1 cellular context compared by ENCODE assay signal in genomic region chrX:152941328-152942111, GRCh38.
TF ChIP-seq lines count a peak whose summit lies in the region.

No MANE protein-coding gene starts in this region.

TF ChIP-seq in HepG2, 621 proteins besides CTCF, POLR2A, EP300 and RAD21 (continued from another document and continues in another):
- no peak for TF ChIP-seq ZNF609 (CRISPR knock-in tag; IDR thresholded peaks at IDR 0.05; ENCODE audit: borderline replicate concordance)
- TF ChIP-seq GATAD2A (CRISPR knock-in tag; IDR thresholded peaks at IDR 0.05) = 0 out of 2 replicates have a peak, but pooled peaks have one; percentile 20
- TF ChIP-seq PHF20 (CRISPR knock-in tag; IDR thresholded peaks at IDR 0.05) = peak; percentile 73
- TF ChIP-seq, protein P1, sequence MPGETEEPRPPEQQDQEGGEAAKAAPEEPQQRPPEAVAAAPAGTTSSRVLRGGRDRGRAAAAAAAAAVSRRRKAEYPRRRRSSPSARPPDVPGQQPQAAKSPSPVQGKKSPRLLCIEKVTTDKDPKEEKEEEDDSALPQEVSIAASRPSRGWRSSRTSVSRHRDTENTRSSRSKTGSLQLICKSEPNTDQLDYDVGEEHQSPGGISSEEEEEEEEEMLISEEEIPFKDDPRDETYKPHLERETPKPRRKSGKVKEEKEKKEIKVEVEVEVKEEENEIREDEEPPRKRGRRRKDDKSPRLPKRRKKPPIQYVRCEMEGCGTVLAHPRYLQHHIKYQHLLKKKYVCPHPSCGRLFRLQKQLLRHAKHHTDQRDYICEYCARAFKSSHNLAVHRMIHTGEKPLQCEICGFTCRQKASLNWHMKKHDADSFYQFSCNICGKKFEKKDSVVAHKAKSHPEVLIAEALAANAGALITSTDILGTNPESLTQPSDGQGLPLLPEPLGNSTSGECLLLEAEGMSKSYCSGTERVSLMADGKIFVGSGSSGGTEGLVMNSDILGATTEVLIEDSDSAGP (CRISPR knock-in tag; IDR thresholded peaks at IDR 0.05; ENCODE audit: borderline replicate concordance) = peak; percentile 48; the same call in 1 of the 2 replicates
- TF ChIP-seq ZNF350 (CRISPR knock-in tag; IDR thresholded peaks at IDR 0.05; ENCODE audit: borderline replicate concordance, low read depth) = peak; percentile 22; the same call in 1 of the 2 replicates
- peak; percentile 51; the same call in 1 of the 2 replicates for TF ChIP-seq KDM5A (IDR thresholded peaks at IDR 0.05; ENCODE audit: borderline replicate concordance, low read length)
- TF ChIP-seq, protein P2, sequence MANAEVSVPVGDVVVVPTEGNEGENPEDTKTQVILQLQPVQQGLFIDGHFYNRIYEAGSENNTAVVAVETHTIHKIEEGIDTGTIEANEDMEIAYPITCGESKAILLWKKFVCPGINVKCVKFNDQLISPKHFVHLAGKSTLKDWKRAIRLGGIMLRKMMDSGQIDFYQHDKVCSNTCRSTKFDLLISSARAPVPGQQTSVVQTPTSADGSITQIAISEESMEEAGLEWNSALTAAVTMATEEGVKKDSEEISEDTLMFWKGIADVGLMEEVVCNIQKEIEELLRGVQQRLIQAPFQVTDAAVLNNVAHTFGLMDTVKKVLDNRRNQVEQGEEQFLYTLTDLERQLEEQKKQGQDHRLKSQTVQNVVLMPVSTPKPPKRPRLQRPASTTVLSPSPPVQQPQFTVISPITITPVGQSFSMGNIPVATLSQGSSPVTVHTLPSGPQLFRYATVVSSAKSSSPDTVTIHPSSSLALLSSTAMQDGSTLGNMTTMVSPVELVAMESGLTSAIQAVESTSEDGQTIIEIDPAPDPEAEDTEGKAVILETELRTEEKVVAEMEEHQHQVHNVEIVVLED (CRISPR knock-in tag; IDR thresholded peaks at IDR 0.05; ENCODE audit: borderline replicate concordance) = peak; percentile 96
- TF ChIP-seq ZNF343 (CRISPR knock-in tag; IDR thresholded peaks at IDR 0.05) = 0 out of 2 replicates have a peak, but pooled peaks have one; percentile 36
- TF ChIP-seq, protein P3, sequence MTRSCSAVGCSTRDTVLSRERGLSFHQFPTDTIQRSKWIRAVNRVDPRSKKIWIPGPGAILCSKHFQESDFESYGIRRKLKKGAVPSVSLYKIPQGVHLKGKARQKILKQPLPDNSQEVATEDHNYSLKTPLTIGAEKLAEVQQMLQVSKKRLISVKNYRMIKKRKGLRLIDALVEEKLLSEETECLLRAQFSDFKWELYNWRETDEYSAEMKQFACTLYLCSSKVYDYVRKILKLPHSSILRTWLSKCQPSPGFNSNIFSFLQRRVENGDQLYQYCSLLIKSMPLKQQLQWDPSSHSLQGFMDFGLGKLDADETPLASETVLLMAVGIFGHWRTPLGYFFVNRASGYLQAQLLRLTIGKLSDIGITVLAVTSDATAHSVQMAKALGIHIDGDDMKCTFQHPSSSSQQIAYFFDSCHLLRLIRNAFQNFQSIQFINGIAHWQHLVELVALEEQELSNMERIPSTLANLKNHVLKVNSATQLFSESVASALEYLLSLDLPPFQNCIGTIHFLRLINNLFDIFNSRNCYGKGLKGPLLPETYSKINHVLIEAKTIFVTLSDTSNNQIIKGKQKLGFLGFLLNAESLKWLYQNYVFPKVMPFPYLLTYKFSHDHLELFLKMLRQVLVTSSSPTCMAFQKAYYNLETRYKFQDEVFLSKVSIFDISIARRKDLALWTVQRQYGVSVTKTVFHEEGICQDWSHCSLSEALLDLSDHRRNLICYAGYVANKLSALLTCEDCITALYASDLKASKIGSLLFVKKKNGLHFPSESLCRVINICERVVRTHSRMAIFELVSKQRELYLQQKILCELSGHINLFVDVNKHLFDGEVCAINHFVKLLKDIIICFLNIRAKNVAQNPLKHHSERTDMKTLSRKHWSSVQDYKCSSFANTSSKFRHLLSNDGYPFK (CRISPR knock-in tag; IDR thresholded peaks at IDR 0.05; ENCODE audit: borderline replicate concordance) = peak; percentile 80; the same call in 1 of the 2 replicates
- no peak for TF ChIP-seq ZMAT5 (CRISPR knock-in tag; IDR thresholded peaks at IDR 0.05; ENCODE audit: borderline replicate concordance, low read depth)
- TF ChIP-seq ZHX1 (CRISPR knock-in tag; IDR thresholded peaks at IDR 0.05; ENCODE audit: low read depth) = peak; percentile 62; the same call in 1 of the 2 replicates
- TF ChIP-seq KDM2A (CRISPR knock-in tag; IDR thresholded peaks at IDR 0.05; ENCODE audit: borderline replicate concordance, low read depth) = peak; percentile 64; the same call in 1 of the 2 replicates
- TF ChIP-seq TAF1 (CRISPR knock-in tag; IDR thresholded peaks at IDR 0.05) = peak; percentile 43; the same call in 1 of the 2 replicates
- TF ChIP-seq ZNF143 (CRISPR knock-in tag; IDR thresholded peaks at IDR 0.05) = peak; percentile 90
- peak; percentile 20; the same call in 1 of the 2 replicates for TF ChIP-seq MEIS1 (CRISPR knock-in tag; IDR thresholded peaks at IDR 0.05; ENCODE audit: borderline replicate concordance)
- peak; percentile 24; the same call in 1 of the 2 replicates for TF ChIP-seq ZNF607 (CRISPR knock-in tag; IDR thresholded peaks at IDR 0.05; ENCODE audit: borderline replicate concordance)
- TF ChIP-seq GTF3A (CRISPR knock-in tag; conservative IDR thresholded peaks at IDR 0.05) = 0 out of 2 replicates have a peak, but pooled peaks have one; percentile 45
- TF ChIP-seq, protein P4, sequence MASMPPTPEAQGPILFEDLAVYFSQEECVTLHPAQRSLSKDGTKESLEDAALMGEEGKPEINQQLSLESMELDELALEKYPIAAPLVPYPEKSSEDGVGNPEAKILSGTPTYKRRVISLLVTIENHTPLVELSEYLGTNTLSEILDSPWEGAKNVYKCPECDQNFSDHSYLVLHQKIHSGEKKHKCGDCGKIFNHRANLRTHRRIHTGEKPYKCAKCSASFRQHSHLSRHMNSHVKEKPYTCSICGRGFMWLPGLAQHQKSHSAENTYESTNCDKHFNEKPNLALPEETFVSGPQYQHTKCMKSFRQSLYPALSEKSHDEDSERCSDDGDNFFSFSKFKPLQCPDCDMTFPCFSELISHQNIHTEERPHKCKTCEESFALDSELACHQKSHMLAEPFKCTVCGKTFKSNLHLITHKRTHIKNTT (CRISPR knock-in tag; IDR thresholded peaks at IDR 0.05) = no peak
- TF ChIP-seq NPAS2 (CRISPR knock-in tag; IDR thresholded peaks at IDR 0.05; ENCODE audit: borderline replicate concordance) = no peak
- peak; percentile 39 for TF ChIP-seq ASH2L (IDR thresholded peaks at IDR 0.05; ENCODE audit: insufficient read length, low read depth, low read length)
- peak; percentile 95 for TF ChIP-seq HOXA3 (CRISPR knock-in tag; IDR thresholded peaks at IDR 0.05)
- TF ChIP-seq HMGA1 (CRISPR knock-in tag; conservative IDR thresholded peaks at IDR 0.05) = no peak
- 0 out of 2 replicates have a peak, but pooled peaks have one; percentile 18 for TF ChIP-seq ZFX (CRISPR knock-in tag; IDR thresholded peaks at IDR 0.05; ENCODE audit: low read depth)
- peak; percentile 52; the same call in 1 of the 2 replicates for TF ChIP-seq KDM5B (CRISPR knock-in tag; IDR thresholded peaks at IDR 0.05; ENCODE audit: borderline replicate concordance)
- TF ChIP-seq EHMT2 (IDR thresholded peaks at IDR 0.05; ENCODE audit: borderline replicate concordance, low read depth, low read length) = peak; percentile 63; the same call in 1 of the 2 replicates
- TF ChIP-seq SOX6 (IDR thresholded peaks at IDR 0.05) = no peak
- TF ChIP-seq SOX6 (CRISPR knock-in tag; IDR thresholded peaks at IDR 0.05) = peak; percentile 27; the same call in 1 of the 2 replicates
- peak; percentile 54; the same call in 1 of the 2 replicates for TF ChIP-seq ZNF788 (CRISPR knock-in tag; IDR thresholded peaks at IDR 0.05; ENCODE audit: borderline replicate concordance)
- TF ChIP-seq WIZ (CRISPR knock-in tag; IDR thresholded peaks at IDR 0.05) = 0 out of 2 replicates have a peak, but pooled peaks have one; percentile 30
- peak; percentile 34 for TF ChIP-seq TEAD3 (CRISPR knock-in tag; optimal IDR thresholded peaks at IDR 0.05; ENCODE audit: borderline replicate concordance)
- peak; percentile 66; the same call in 1 of the 2 replicates for TF ChIP-seq CBX5 (CRISPR knock-in tag; IDR thresholded peaks at IDR 0.05; ENCODE audit: borderline replicate concordance)
- peak; percentile 37; the same call in 1 of the 2 replicates for TF ChIP-seq TBX2 (CRISPR knock-in tag; IDR thresholded peaks at IDR 0.05; ENCODE audit: borderline replicate concordance)
- no peak for TF ChIP-seq CSRNP2 (CRISPR knock-in tag; conservative IDR thresholded peaks at IDR 0.05; ENCODE audit: low read depth)
- TF ChIP-seq RBFOX2 (IDR thresholded peaks at IDR 0.05; ENCODE audit: low read depth, low read length) = peak; percentile 66
